1 cellular context compared by ENCODE assay signal in the genomic region with DNA sequence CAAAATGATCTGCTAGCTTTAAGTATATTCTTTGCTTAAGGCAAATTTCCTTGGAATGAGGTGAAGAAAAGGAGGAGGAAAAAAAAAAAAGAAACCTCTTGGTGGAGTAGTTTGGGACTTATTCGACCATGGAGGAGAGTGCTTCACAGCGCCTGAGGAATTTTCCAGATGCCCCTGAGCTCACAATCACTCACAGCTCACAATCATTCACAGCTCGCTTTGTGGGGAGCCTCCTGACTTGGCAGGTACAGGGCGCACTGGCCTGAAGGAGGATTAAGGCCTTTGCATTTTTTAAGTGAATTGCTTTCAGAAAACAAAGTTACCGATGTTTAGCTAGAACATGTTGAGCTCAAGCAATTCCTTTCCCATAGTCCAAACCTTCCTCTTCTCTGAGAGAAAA.
TF ChIP-seq lines count a peak whose summit lies in the region.

No MANE protein-coding gene starts in this region.

TF ChIP-seq in GM23338, 12 proteins besides CTCF, POLR2A, EP300 and RAD21 (continued from another document):
- TF ChIP-seq ZNF462 (CRISPR knock-in tag; IDR thresholded peaks at IDR 0.05), result no peak
- no peak for TF ChIP-seq EZH2 (IDR thresholded peaks at IDR 0.05; ENCODE audit: low read depth, unreplicated experiment)
- TF ChIP-seq CREB1 (CRISPR knock-in tag; IDR thresholded peaks at IDR 0.05; ENCODE audit: low read depth), result no peak
- TF ChIP-seq JUNB (IDR thresholded peaks at IDR 0.05; ENCODE audit: unreplicated experiment), result no peak
- TF ChIP-seq REST (IDR thresholded peaks at IDR 0.05; ENCODE audit: unreplicated experiment), result no peak
- no peak for TF ChIP-seq ZNF114 (CRISPR knock-in tag; IDR thresholded peaks at IDR 0.05)
- TF ChIP-seq EZH2phosphoT487 (IDR thresholded peaks at IDR 0.05; ENCODE audit: unreplicated experiment), result no peak
- TF ChIP-seq ZNF331 (CRISPR knock-in tag; IDR thresholded peaks at IDR 0.05; ENCODE audit: low read depth), result no peak
